In the genomic region with DNA sequence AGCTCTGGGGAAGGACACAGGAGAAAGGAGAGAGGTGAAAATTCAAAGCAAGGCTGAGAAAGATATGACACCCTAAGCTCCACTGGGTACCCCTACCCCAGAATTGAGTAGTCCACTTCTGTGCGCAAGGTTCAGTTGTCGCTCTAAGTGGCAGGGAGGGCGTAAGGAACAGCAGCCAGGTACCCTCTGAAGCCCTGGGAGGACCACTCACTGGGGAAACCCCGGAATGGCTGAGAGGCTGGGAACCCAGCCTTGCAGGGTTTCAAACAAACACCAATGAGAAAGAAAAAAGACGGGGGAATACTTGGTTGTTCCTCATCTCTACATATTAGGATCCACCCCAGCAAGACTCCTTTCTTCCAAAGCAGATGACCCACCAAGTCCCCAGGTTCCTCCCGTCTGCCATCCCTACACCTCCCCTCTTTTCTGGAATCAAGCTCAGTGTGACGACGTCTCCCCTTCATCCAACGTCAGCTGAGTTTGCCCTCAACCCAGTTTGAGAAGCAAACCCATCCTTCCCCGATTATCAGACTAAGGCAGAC, we compare ENCODE assay signal across 1 cellular context.
TF ChIP-seq lines count a peak whose summit lies in the region.

No MANE protein-coding gene starts in this region.

TF ChIP-seq in HepG2, 621 proteins besides CTCF, POLR2A, EP300 and RAD21:
- no peak for TF ChIP-seq HCFC1 (IDR thresholded peaks at IDR 0.05; ENCODE audit: low read depth, low read length)
TF ChIP-seq in HepG2: peak in this region for 0.
